ENCODE assay signal across 8 cellular contexts in genomic region chrX:136909706-136910564, GRCh38. TPM values are rescaled to one million over a fixed set of nuclear protein-coding genes. Genes with fewer than 3 reads are reported as not detected.
DNase-seq lines count a peak whose midpoint lies in the region; ATAC-seq, FAIRE-seq and TF ChIP-seq lines count a peak whose summit lies in the region.

No MANE protein-coding gene starts in this region.

- H3K4me1 ChIP-seq in BE2C (no peaks in the 10 kb centered on the region), colonic mucosa (no peaks in the 10 kb centered on the region)

- H3K9ac ChIP-seq in colonic mucosa (ENCODE audit: low read depth in 2 of 2, low read length in 2 of 2) = peak overlapping the region; percentile 73 to 78

- H3K4me3 ChIP-seq in BE2C (ENCODE audit: low read depth, low read length) (peak overlapping the region; percentile 78), colonic mucosa (peak overlapping the region; percentile 69)

- peak overlapping the region; percentile 82 for H3K27ac ChIP-seq in colonic mucosa
- peak overlapping the region; percentile 59 for H3K27ac ChIP-seq in layer of hippocampus (ENCODE audit: low read depth, low read length)

- FAIRE-seq in GM19239 (lab: Jason Lieb, UNC) = peak; percentile 100

- intact Hi-C loops in colonic mucosa (cut with DNase I) = no loop called here

- peak; percentile 70 for ATAC-seq in HG03439 (IDR thresholded peaks at IDR 0.05; ENCODE audit: unreplicated experiment)

- H3K36me3 ChIP-seq in BE2C (no peaks in the 10 kb centered on the region), colonic mucosa (no peaks in the 10 kb centered on the region)

- peak; percentile 77 for DNase-seq in BE2C
- peak; percentile 18 for DNase-seq in GM19239 (ENCODE audit: insufficient read length, low spot score)
- peak; percentile 69 for DNase-seq in NCI-H510A (lab: John Stamatoyannopoulos, UW)
- DNase-seq in activated CD4-positive, alpha-beta T cell treated with anti-CD3 and anti-CD28 coated beads for 24 hours (ENCODE audit: low read depth in 2 of 2) = peak; percentile 40 to 46
- peak; percentile 89 for DNase-seq in colonic mucosa
- peak; percentile 39 to 45 for DNase-seq in stimulated activated CD4-positive, alpha-beta T cell treated with anti-CD3 and anti-CD28 coated beads, Interleukin-1b, Interleukin-23, amount 100 ng/mL, for 4 hours (ENCODE audit: low read depth in 2 of 2)

- TF ChIP-seq CTCF in BE2C (IDR thresholded peaks at IDR 0.05; ENCODE audit: low read depth, low read length) (no peak), colonic mucosa (IDR thresholded peaks at IDR 0.05) (no peak)

- H3K9me3 ChIP-seq in BE2C = no peaks in the 10 kb centered on the region
- no peaks in the 10 kb centered on the region for H3K9me3 ChIP-seq in colonic mucosa

- H3K27me3 ChIP-seq in BE2C (no peaks in the 10 kb centered on the region), colonic mucosa (no peaks in the 10 kb centered on the region), layer of hippocampus (ENCODE audit: control insufficient read depth, insufficient read depth, low read length) (no peaks in the 10 kb centered on the region)

RNA-seq across cellular contexts. Expression of gene RBMX, which starts 29.4 kb away (rescaled TPM):
- polyA plus RNA-seq in BE2C (2012; ENCODE audit: insufficient read depth, insufficient read length, low read depth) = 136 TPM
- 100 to 1,000 TPM; 103 to 139 TPM for total RNA-seq in colonic mucosa

Comparison
In these comparisons a context has a peak if more than half of its experiments do, and no peak if none do; other contexts are left out.
1. Peak in every context shown above with its lines: DNase-seq, ATAC-seq, H3K4me3 ChIP-seq and H3K27ac ChIP-seq.
2. DNase-seq: peak in every context shown above with its lines; median percentile 89 in colonic mucosa; 77 in BE2C; 69 in NCI-H510A; 43 in activated CD4-positive, alpha-beta T cell treated with anti-CD3 and anti-CD28 coated beads for 24 hours; 42 in stimulated activated CD4-positive, alpha-beta T cell treated with anti-CD3 and anti-CD28 coated beads, Interleukin-1b, Interleukin-23, amount 100 ng/mL, for 4 hours; 18 in GM19239.